ENCODE assay signal across 10 cellular contexts in genomic region chr6:19107468-19107867, GRCh38.
"Had no signal": no experiment of that assay in that cellular context is flagged by ENCODE, and none has a peak within 500 bp of the region (broad histone marks: within the 10 kb centered on the region; RNA-seq: fewer than 3 reads in every experiment).

No MANE protein-coding gene starts in this region.

- ATAC-seq: HCT116 had no signal

- H3K9me3 ChIP-seq: HAP-1 had no signal

- DNase-seq: GM23248, GOT3, H7, HFFc6, Karpas-422, KBM-7 had no signal

- H3K4me2 ChIP-seq: KMS-11 had no signal

- H2AFZ ChIP-seq: GM23248 had no signal

- H3K9ac ChIP-seq: GM23248, KMS-11 had no signal

- H3K4me1 ChIP-seq: HAP-1 had no signal

- H3K36me3 ChIP-seq: HAP-1 had no signal

- H3K4me3 ChIP-seq: GM23248, HAP-1 had no signal

- H3K27ac ChIP-seq: GM23248, HL-60, KMS-11 had no signal
